ENCODE assay signal across 14 cellular contexts in the genomic region with DNA sequence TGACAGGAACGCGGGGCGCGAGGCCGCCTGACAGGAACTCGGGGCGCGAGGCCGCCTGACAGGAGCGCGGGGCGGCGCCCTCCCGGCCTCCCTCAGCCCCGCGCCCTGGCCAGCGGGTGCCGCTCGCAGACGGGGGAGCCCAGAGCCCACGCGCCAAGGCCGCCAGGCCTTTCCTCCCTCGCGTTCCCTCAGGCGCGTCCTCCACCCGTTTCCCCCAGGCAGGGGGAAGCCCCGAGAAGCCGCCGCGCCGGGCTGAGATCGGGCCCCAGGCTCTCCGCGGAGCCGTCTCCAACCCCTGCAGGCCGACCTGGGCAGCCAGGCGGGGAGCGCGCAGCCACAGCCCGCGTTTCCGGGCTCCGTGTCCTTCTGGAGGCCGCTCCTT.
"Had no signal": no experiment of that assay in that cellular context is flagged by ENCODE, and none has a peak within 500 bp of the region (broad histone marks: within the 10 kb centered on the region; RNA-seq: fewer than 3 reads in every experiment).

No MANE protein-coding gene starts in this region.

- H3K4me3 Mint-ChIP-seq: activated CD4-positive, alpha-beta memory T cell treated with anti-CD3 and anti-CD28 coated beads, Interleukin-2, amount 10 ng/mL, durations not matched to agents 7 days and 5 days; activated naive CD8-positive, alpha-beta T cell; immature natural killer cell; naive B cell; stimulated activated memory B cell treated with anti-CD40 and anti-IgM and Interleukin-4, amounts not matched to agents 10 μg/mL and 1 μg/mL and 100 μg/mL, for 72 hours had no signal

- ATAC-seq: activated T-cell treated with anti-CD3 and anti-CD28 coated beads, Interleukin-2, amount 50 U/mL, for 72 hours; stimulated activated memory B cell treated with anti-CD40 and anti-IgM and Interleukin-4, amounts not matched to agents 10 μg/mL and 1 μg/mL and 100 μg/mL, for 72 hours had no signal

- H3K36me3 ChIP-seq: colonic mucosa, esophagus muscularis mucosa, neutrophil, tibial nerve had no signal

- H3K9me3 ChIP-seq: colonic mucosa, esophagus muscularis mucosa, neutrophil, tibial nerve had no signal

- H3K4me3 ChIP-seq: colonic mucosa, esophagus muscularis mucosa, lung, tibial nerve had no signal

- H3K4me1 Mint-ChIP-seq: activated CD4-positive, alpha-beta memory T cell treated with anti-CD3 and anti-CD28 coated beads, Interleukin-2, amount 10 ng/mL, durations not matched to agents 7 days and 5 days; immature natural killer cell; naive B cell; stimulated activated memory B cell treated with anti-CD40 and anti-IgM and Interleukin-4, amounts not matched to agents 10 μg/mL and 1 μg/mL and 100 μg/mL, for 72 hours had no signal

- H3K4me1 ChIP-seq: colonic mucosa, tibial nerve had no signal

- DNase-seq: activated CD4-positive, alpha-beta memory T cell treated with anti-CD3 and anti-CD28 coated beads, Interleukin-2, amount 10 ng/mL, durations not matched to agents 7 days and 5 days; activated gamma-delta T cell treated with Interleukin-2 at 50 U/mL for 16 hours; activated T-cell treated with anti-CD3 and anti-CD28 coated beads, Interleukin-2, amount 50 U/mL, for 72 hours; amniotic stem cell; colonic mucosa; immature natural killer cell; naive B cell; stimulated activated CD4-positive, alpha-beta T cell treated with anti-CD3 and anti-CD28 coated beads, Interleukin-2, amount 100 ng/mL, for 48 hours had no signal

- H3K27ac Mint-ChIP-seq: activated CD4-positive, alpha-beta memory T cell treated with anti-CD3 and anti-CD28 coated beads, Interleukin-2, amount 10 ng/mL, durations not matched to agents 7 days and 5 days; activated naive CD8-positive, alpha-beta T cell; activated T-cell treated with anti-CD3 and anti-CD28 coated beads, Interleukin-2, amount 50 U/mL, for 72 hours; immature natural killer cell; stimulated activated memory B cell treated with anti-CD40 and anti-IgM and Interleukin-4, amounts not matched to agents 10 μg/mL and 1 μg/mL and 100 μg/mL, for 72 hours had no signal

- H3K36me3 Mint-ChIP-seq: activated naive CD8-positive, alpha-beta T cell; immature natural killer cell; naive B cell; stimulated activated memory B cell treated with anti-CD40 and anti-IgM and Interleukin-4, amounts not matched to agents 10 μg/mL and 1 μg/mL and 100 μg/mL, for 72 hours had no signal

- H3K9me3 Mint-ChIP-seq: activated CD4-positive, alpha-beta memory T cell treated with anti-CD3 and anti-CD28 coated beads, Interleukin-2, amount 10 ng/mL, durations not matched to agents 7 days and 5 days; activated T-cell treated with anti-CD3 and anti-CD28 coated beads, Interleukin-2, amount 50 U/mL, for 72 hours; immature natural killer cell; stimulated activated memory B cell treated with anti-CD40 and anti-IgM and Interleukin-4, amounts not matched to agents 10 μg/mL and 1 μg/mL and 100 μg/mL, for 72 hours had no signal

- H3K27ac ChIP-seq: colonic mucosa, esophagus muscularis mucosa, neutrophil, tibial nerve had no signal
